ENCODE assay signal across 8 cellular contexts in genomic region chr10:102072867-102073527, GRCh38. TPM values are rescaled to one million over a fixed set of nuclear protein-coding genes. Genes with fewer than 3 reads are reported as not detected.
DNase-seq lines count a peak whose midpoint lies in the region; ATAC-seq, FAIRE-seq and TF ChIP-seq lines count a peak whose summit lies in the region.

No MANE protein-coding gene starts in this region.

- H3K27ac ChIP-seq in breast epithelium (no peak overlapping the region), keratinocyte (ENCODE audit: control insufficient read depth, insufficient read depth, low read length) (no peak overlapping the region)

- H3K4me1 ChIP-seq in BE2C (no peaks in the 10 kb centered on the region), breast epithelium (no peaks in the 10 kb centered on the region), keratinocyte (ENCODE audit: control insufficient read depth, extremely low read depth, insufficient read depth, low read length) (peaks cover 3% of the 10 kb centered on the region)

- POLR2A ChIA-PET in WTC11 (lab: Charles Lee): no interaction called here

- H3K79me2 ChIP-seq in keratinocyte (ENCODE audit: control insufficient read depth, insufficient read depth, low read length): peaks cover 11% of the 10 kb centered on the region

- CTCF ChIA-PET in WTC11 (lab: Charles Lee): interaction anchor here (0.5 to 9.0 kb wide), 47 partner anchors 8 to 1958 kb away, joined by 3 to 134 read pairs (median 4); partner anchors contain the start of genes ARMH3, DPCD, KCNIP2 and NPM3

- TF ChIP-seq POLR2A in breast epithelium (IDR thresholded peaks at IDR 0.05): no peak

- no peak overlapping the region for H3K27ac Mint-ChIP-seq in WTC11

- peaks cover 3% of the 10 kb centered on the region for H3K27me3 Mint-ChIP-seq in WTC11 (ENCODE audit: low read depth)

- H4K20me1 ChIP-seq in keratinocyte (ENCODE audit: control insufficient read depth, extremely low read depth, insufficient read depth, low read length): peaks cover 2% of the 10 kb centered on the region

- intact Hi-C loops in breast epithelium (cut with DNase I; ENCODE audit: low total_unique reads): no loop called here

- peak; percentile 95 for ATAC-seq in WTC11
- ATAC-seq in GM21786 (IDR thresholded peaks at IDR 0.05; ENCODE audit: unreplicated experiment): no peak

- DNase-seq in BE2C (peak; percentile 79), GOT3 (lab: John Stamatoyannopoulos, UW) (peak; percentile 44), NCI-H2196 (lab: John Stamatoyannopoulos, UW; ENCODE audit: unreplicated experiment) (peak; percentile 60), WTC11 (ENCODE audit: low spot score) (peak; percentile 85), breast epithelium (ENCODE audit: low spot score in 2 of 2) (peak; percentile 61 to 73), keratinocyte (ENCODE audit: low read depth, low spot score) (peak; percentile 48)
- DNase-seq in stimulated activated CD4-positive, alpha-beta T cell treated with anti-CD3 and anti-CD28 coated beads, Interleukin-1b, Interleukin-23, amount 100 ng/mL, for 48 hours: peak; percentile 76

- no peak overlapping the region for H3K9ac ChIP-seq in keratinocyte (ENCODE audit: control insufficient read depth, extremely low read depth, insufficient read depth, low read length)

- H2AFZ ChIP-seq in keratinocyte (ENCODE audit: control insufficient read depth, low read length): no peak overlapping the region

- FAIRE-seq in keratinocyte (lab: Jason Lieb, UNC): peak; percentile 91

- H3K9me3 ChIP-seq in BE2C: no peaks in the 10 kb centered on the region
- H3K9me3 ChIP-seq in breast epithelium: no peaks in the 10 kb centered on the region
- H3K9me3 ChIP-seq in keratinocyte (ENCODE audit: control insufficient read depth, low read depth, low read length): no peaks in the 10 kb centered on the region

- H3K4me3 ChIP-seq in BE2C (ENCODE audit: low read depth, low read length) (no peak overlapping the region), breast epithelium (no peak overlapping the region), keratinocyte (ENCODE audit: control insufficient read depth in 2 of 3, extremely low read depth in 1 of 3, insufficient read depth in 2 of 3, low read depth in 1 of 3, low read length in 3 of 3) (no peak overlapping the region)

- H3K27me3 ChIP-seq in BE2C (no peaks in the 10 kb centered on the region), breast epithelium (no peaks in the 10 kb centered on the region), keratinocyte (ENCODE audit: control insufficient read depth, extremely low read depth, insufficient read depth, low read length) (no peaks in the 10 kb centered on the region)

- H3K36me3 Mint-ChIP-seq in WTC11: no peaks in the 10 kb centered on the region

- TF ChIP-seq CTCF in BE2C (IDR thresholded peaks at IDR 0.05; ENCODE audit: low read depth, low read length) (peak; percentile 96), WTC11 (IDR thresholded peaks at IDR 0.05) (peak; percentile 94), breast epithelium (IDR thresholded peaks at IDR 0.05) (peak; percentile 79 to 87 (median 83)), keratinocyte (optimal IDR thresholded peaks at IDR 0.05 in 1 of 3, IDR thresholded peaks at IDR 0.05 in 1 of 3, conservative IDR thresholded peaks at IDR 0.05 in 1 of 3; ENCODE audit: extremely low read depth in 1 of 3, insufficient read depth in 2 of 3, low read length in 3 of 3) (peak; percentile 92 to 98 (median 93))

- H3K4me1 Mint-ChIP-seq in WTC11: no peaks in the 10 kb centered on the region

- H3K4me3 Mint-ChIP-seq in WTC11: no peak overlapping the region

- dilution Hi-C loops in keratinocyte (cut with MboI; ENCODE audit: extremely low pct_ligation_motif_present, low sequenced_read_pairs): no loop called here

- H3K9me1 ChIP-seq in keratinocyte (ENCODE audit: control insufficient read depth, extremely low read depth, insufficient read depth, low read length): no peaks in the 10 kb centered on the region

- H3K36me3 ChIP-seq in BE2C: no peaks in the 10 kb centered on the region
- no peaks in the 10 kb centered on the region for H3K36me3 ChIP-seq in breast epithelium
- peaks cover 1 to 12% of the 10 kb centered on the region in 2 experiments for H3K36me3 ChIP-seq in keratinocyte (ENCODE audit: control insufficient read depth in 2 of 2, extremely low read depth in 1 of 2, insufficient read depth in 2 of 2, low read length in 2 of 2)

- H3K4me2 ChIP-seq in keratinocyte (ENCODE audit: control insufficient read depth, extremely low read depth, insufficient read depth, low read depth, low read length): no peak overlapping the region

- no peaks in the 10 kb centered on the region for H3K9me3 Mint-ChIP-seq in WTC11

TF ChIP-seq in WTC11, 78 proteins besides CTCF, POLR2A, EP300 and RAD21 (continues in another document):
- TF ChIP-seq ZNF219 (CRISPR knock-in tag; IDR thresholded peaks at IDR 0.05; ENCODE audit: borderline replicate concordance): no peak

RNA-seq across cellular contexts. Expression of gene HPS6, which starts 7.8 kb away (rescaled TPM):
- polyA plus RNA-seq in BE2C (2012; ENCODE audit: insufficient read depth, insufficient read length, low read depth): 29.2 TPM
- total RNA-seq in WTC11 (2021) (18.7 to 20.6 TPM (median 20.6 TPM) in 3 replicates), breast epithelium (10 to 100 TPM; 17.4 to 22.7 (median 19.7) TPM)
- polyA plus RNA-seq in keratinocyte: 8.6 to 15.7 TPM (median 13.3 TPM) in 3 replicates
- 3.0 TPM for polyA plus RNA-seq in keratinocyte (2011; ENCODE audit: low read depth)
- polyA plus RNA-seq in keratinocyte (2011; cell fraction: cytosol; rRNA removed): 6.1 and 12.0 TPM in 2 replicates
- polyA plus RNA-seq in keratinocyte (2011; cell fraction: nucleus; rRNA removed): 13.3 and 19.3 TPM in 2 replicates
- polyA plus RNA-seq in keratinocyte (2012; ENCODE audit: low replicate concordance): 10.1 and 21.5 TPM in 2 replicates
- 15.5 to 21.3 TPM (median 21.3 TPM) in 3 replicates for polyA minus RNA-seq in keratinocyte
- 29.0 TPM for polyA minus RNA-seq in keratinocyte (2011; cell fraction: cytosol; rRNA and poly(A)+ RNA removed)
- 19.7 and 21.6 TPM in 2 replicates for polyA minus RNA-seq in keratinocyte (2011; cell fraction: nucleus; rRNA and poly(A)+ RNA removed)

RNA-seq across cellular contexts. Expression of gene ARMH3, which starts 17.0 kb away (rescaled TPM):
- 11.7 TPM for polyA plus RNA-seq in BE2C (2012; ENCODE audit: insufficient read depth, insufficient read length, low read depth)
- total RNA-seq in WTC11 (2021) (16.0 to 17.9 TPM (median 17.1 TPM) in 3 replicates), breast epithelium (10 to 100 TPM; 18.4 to 27.4 (median 22.4) TPM)
- 23.2 to 25.3 TPM (median 25.2 TPM) in 3 replicates for polyA plus RNA-seq in keratinocyte
- 4.9 TPM for polyA plus RNA-seq in keratinocyte (2011; ENCODE audit: low read depth)
- polyA plus RNA-seq in keratinocyte (2011; cell fraction: cytosol; rRNA removed): 17.5 and 23.4 TPM in 2 replicates
- polyA plus RNA-seq in keratinocyte (2011; cell fraction: nucleus; rRNA removed): 27.4 and 30.2 TPM in 2 replicates
- polyA plus RNA-seq in keratinocyte (2012; ENCODE audit: low replicate concordance): 10.2 and 21.6 TPM in 2 replicates
- 18.3 to 33.2 TPM (median 22.1 TPM) in 3 replicates for polyA minus RNA-seq in keratinocyte
- polyA minus RNA-seq in keratinocyte (2011; cell fraction: cytosol; rRNA and poly(A)+ RNA removed): 10.9 TPM
- polyA minus RNA-seq in keratinocyte (2011; cell fraction: nucleus; rRNA and poly(A)+ RNA removed): 19.7 and 37.6 TPM in 2 replicates

RNA-seq across cellular contexts. Expression of gene LDB1, which starts 47.2 kb away (rescaled TPM):
- polyA plus RNA-seq in BE2C (2012; ENCODE audit: insufficient read depth, insufficient read length, low read depth): 259 TPM
- total RNA-seq in WTC11 (2021): 89.1 to 100 TPM (median 94.2 TPM) in 3 replicates
- 10 to 100 TPM; 29.6 to 53.6 (median 43.6) TPM for total RNA-seq in breast epithelium
- 71.7 to 166 TPM (median 97.3 TPM) in 3 replicates for polyA plus RNA-seq in keratinocyte
- polyA plus RNA-seq in keratinocyte (2011; ENCODE audit: low read depth): 23.5 TPM
- 57.6 and 69.3 TPM in 2 replicates for polyA plus RNA-seq in keratinocyte (2011; cell fraction: cytosol; rRNA removed)
- polyA plus RNA-seq in keratinocyte (2011; cell fraction: nucleus; rRNA removed): 344 and 409 TPM in 2 replicates
- 59.9 and 64.4 TPM in 2 replicates for polyA plus RNA-seq in keratinocyte (2012; ENCODE audit: low replicate concordance)
- 179 to 205 TPM (median 190 TPM) in 3 replicates for polyA minus RNA-seq in keratinocyte
- polyA minus RNA-seq in keratinocyte (2011; cell fraction: cytosol; rRNA and poly(A)+ RNA removed): 107 TPM
- polyA minus RNA-seq in keratinocyte (2011; cell fraction: nucleus; rRNA and poly(A)+ RNA removed): 104 and 137 TPM in 2 replicates

RNA-seq across cellular contexts. Expression of gene PPRC1, which starts 59.8 kb away (rescaled TPM):
- 132 TPM for polyA plus RNA-seq in BE2C (2012; ENCODE audit: insufficient read depth, insufficient read length, low read depth)
- total RNA-seq in WTC11 (2021) (68.0 to 79.4 TPM (median 69.7 TPM) in 3 replicates), breast epithelium (10 to 100 TPM in 2 of 3 donors, 1 to 10 TPM in 1; 9.1 to 21.0 (median 19.8) TPM)
- polyA plus RNA-seq in keratinocyte: 12.9 to 31.0 TPM (median 17.9 TPM) in 3 replicates
- 16.0 TPM for polyA plus RNA-seq in keratinocyte (2011; ENCODE audit: low read depth)
- 14.2 and 17.1 TPM in 2 replicates for polyA plus RNA-seq in keratinocyte (2011; cell fraction: cytosol; rRNA removed)
- polyA plus RNA-seq in keratinocyte (2011; cell fraction: nucleus; rRNA removed): 70.5 and 71.2 TPM in 2 replicates
- 33.2 and 39.2 TPM in 2 replicates for polyA plus RNA-seq in keratinocyte (2012; ENCODE audit: low replicate concordance)
- 28.1 to 117 TPM (median 35.9 TPM) in 3 replicates for polyA minus RNA-seq in keratinocyte
- polyA minus RNA-seq in keratinocyte (2011; cell fraction: cytosol; rRNA and poly(A)+ RNA removed): 27.6 TPM
- 32.9 and 36.4 TPM in 2 replicates for polyA minus RNA-seq in keratinocyte (2011; cell fraction: nucleus; rRNA and poly(A)+ RNA removed)
